ENCODE assay signal across 13 cellular contexts in the genomic region with DNA sequence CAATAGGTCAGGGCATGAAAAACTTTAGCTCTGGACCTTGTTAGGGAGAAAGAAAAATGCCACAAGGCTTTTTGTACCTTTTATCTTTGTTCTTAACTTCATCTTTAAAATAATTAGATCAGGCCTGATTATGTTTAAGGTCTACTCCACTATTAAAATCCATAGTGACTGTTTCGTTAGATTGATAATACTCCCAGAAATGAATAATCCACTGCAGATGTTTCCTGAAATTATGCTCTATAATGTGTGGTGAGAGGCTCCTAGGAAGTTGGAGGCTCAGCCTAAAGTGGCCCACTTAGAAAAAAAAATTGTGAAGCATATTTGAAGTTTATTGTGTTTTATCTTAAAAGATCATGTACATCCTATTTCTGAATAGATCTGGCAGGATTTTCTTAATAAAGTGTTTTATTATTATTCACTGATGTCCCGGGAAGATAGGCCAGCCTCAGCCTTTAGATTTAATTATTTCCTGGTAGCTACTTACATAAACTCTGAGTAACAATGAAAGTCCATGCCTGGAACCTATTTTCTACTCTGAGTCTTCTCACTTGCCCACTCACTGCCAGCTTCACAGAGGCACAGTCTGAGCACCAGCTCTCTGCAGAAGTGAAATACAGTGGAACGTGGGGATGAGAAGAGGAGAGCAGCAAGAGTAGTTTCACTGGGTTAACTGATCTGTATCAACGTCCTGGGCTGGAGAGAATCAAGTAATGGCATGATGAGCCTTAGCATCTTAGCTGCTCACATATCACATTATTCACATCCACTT.
A peak's percentile ranks its signal among the peaks of the same experiment; 100 is the strongest.
DNase-seq lines count a peak whose midpoint lies in the region; ATAC-seq and TF ChIP-seq lines count a peak whose summit lies in the region.
"Had no signal": no experiment of that assay in that cellular context is flagged by ENCODE, and none has a peak within 500 bp of the region (broad histone marks: within the 10 kb centered on the region; RNA-seq: fewer than 3 reads in every experiment).

No MANE protein-coding gene starts in this region.

- H3K9me2 ChIP-seq in MM.1S (replicated peaks; ENCODE audit: insufficient read depth, low read length): no peaks in the 10 kb centered on the region

- H3K79me2 ChIP-seq in MM.1S (ENCODE audit: low read length): no peaks in the 10 kb centered on the region

- 0 out of 2 replicates have a peak, but pooled peaks cover 5% of the 10 kb centered on the region for H3K4me1 ChIP-seq in MM.1S (ENCODE audit: low read length)

- no peak overlapping the region for H2AFZ ChIP-seq in MM.1S (ENCODE audit: low read length)

- H3K27me3 ChIP-seq in MM.1S (replicated peaks; ENCODE audit: insufficient read depth, low read length): no peaks in the 10 kb centered on the region
- H3K27me3 ChIP-seq: heart right ventricle had no signal

- no peak overlapping the region for H3K4me3 Mint-ChIP-seq in activated CD8-positive, alpha-beta T cell treated with anti-CD3 and anti-CD28 coated beads for 36 hours
- H3K4me3 Mint-ChIP-seq: endodermal cell, memory B cell had no signal

- POLR2A ChIA-PET in activated CD8-positive, alpha-beta T cell treated with anti-CD3 and anti-CD28 coated beads for 36 hours (lab: Charles Lee): no interaction called here

- H3K9ac ChIP-seq in MM.1S (ENCODE audit: low read length): no peak overlapping the region

- DNase-seq in activated T-cell treated with anti-CD3 and anti-CD28 coated beads for 24 hours (ENCODE audit: low read depth): peak; percentile 12
- no peak for DNase-seq in activated T-cell treated with anti-CD3 and anti-CD28 coated beads, Interleukin-2, amount 50 U/mL, for 1 hour
- DNase-seq in activated CD8-positive, alpha-beta T cell treated with anti-CD3 and anti-CD28 coated beads for 36 hours: peak; percentile 60
- DNase-seq in stimulated activated naive CD8-positive, alpha-beta T cell treated with anti-CD3 and anti-CD28 coated beads, Interleukin-15, Interleukin-2, amounts not matched to agents 100 U/mL and 50 U/mL, for 24 hours: peak; percentile 32
- DNase-seq in DMS153 (lab: John Stamatoyannopoulos, UW): no peak
- DNase-seq in MM.1S: no peak
- DNase-seq in cardiac septum (ENCODE audit: low spot score): no peak
- DNase-seq: endodermal cell, heart right ventricle, NCI-H2081 had no signal

- peaks cover 3% of the 10 kb centered on the region for H3K9me3 Mint-ChIP-seq in activated CD8-positive, alpha-beta T cell treated with anti-CD3 and anti-CD28 coated beads for 36 hours
- H3K9me3 Mint-ChIP-seq: endodermal cell had no signal

- no peak overlapping the region for H3K4me3 ChIP-seq in MM.1S (ENCODE audit: low read length)
- H3K4me3 ChIP-seq: heart right ventricle had no signal

- H3K9me3 ChIP-seq in MM.1S (replicated peaks; ENCODE audit: insufficient read depth, low read length): no peaks in the 10 kb centered on the region
- H3K9me3 ChIP-seq: heart right ventricle had no signal

- CTCF ChIA-PET in activated CD8-positive, alpha-beta T cell treated with anti-CD3 and anti-CD28 coated beads for 36 hours (lab: Charles Lee): interaction anchor here (1.4 kb wide), 1 partner anchor 86 kb away, joined by 8 read pairs; no protein-coding TSS in a partner anchor

- no peaks in the 10 kb centered on the region for H3K36me3 ChIP-seq in MM.1S (replicated peaks; ENCODE audit: insufficient read depth, low read length)
- H3K36me3 ChIP-seq: heart right ventricle had no signal

- no peaks in the 10 kb centered on the region for H4K20me1 ChIP-seq in MM.1S (ENCODE audit: insufficient read depth, low read length)

- H3K27ac Mint-ChIP-seq in activated CD8-positive, alpha-beta T cell treated with anti-CD3 and anti-CD28 coated beads for 36 hours: peak overlapping the region; percentile 22
- H3K27ac Mint-ChIP-seq: endodermal cell, memory B cell had no signal

- peaks cover 40% of the 10 kb centered on the region for H3K4me1 Mint-ChIP-seq in activated CD8-positive, alpha-beta T cell treated with anti-CD3 and anti-CD28 coated beads for 36 hours (ENCODE audit: low read depth)

- intact Hi-C loops in activated CD8-positive, alpha-beta T cell treated with anti-CD3 and anti-CD28 coated beads for 36 hours (cut with micrococcal nuclease): loop anchor here (5.0 to 10.0 kb wide), 3 partner anchors 43 to 236 kb away; no protein-coding TSS in a partner anchor
- intact Hi-C loops in cardiac septum (cut with DNase I): no loop called here

- H3K27ac ChIP-seq in MM.1S (ENCODE audit: low read length): no peak overlapping the region

- H3K27me3 Mint-ChIP-seq in activated CD8-positive, alpha-beta T cell treated with anti-CD3 and anti-CD28 coated beads for 36 hours: peaks cover 2% of the 10 kb centered on the region
- H3K27me3 Mint-ChIP-seq: memory B cell had no signal

- H3K4me2 ChIP-seq in MM.1S (ENCODE audit: low read depth, low read length): no peak overlapping the region

- TF ChIP-seq CTCF in activated CD8-positive, alpha-beta T cell treated with anti-CD3 and anti-CD28 coated beads for 36 hours (IDR thresholded peaks at IDR 0.05): no peak
- no peak for TF ChIP-seq CTCF in MM.1S (IDR thresholded peaks at IDR 0.05; ENCODE audit: low read length)

- ATAC-seq in HG02678 (IDR thresholded peaks at IDR 0.05; ENCODE audit: unreplicated experiment): peak; percentile 36
- peak; percentile 75 for ATAC-seq in activated CD8-positive, alpha-beta T cell treated with anti-CD3 and anti-CD28 coated beads for 36 hours
- ATAC-seq in stimulated activated naive CD8-positive, alpha-beta T cell treated with anti-CD3 and anti-CD28 coated beads, Interleukin-15, Interleukin-2, amounts not matched to agents 100 U/mL and 50 U/mL, for 24 hours: peak; percentile 82
- ATAC-seq: Panc1 had no signal

- H3F3A ChIP-seq in MM.1S (ENCODE audit: insufficient read depth, low read length): no peaks in the 10 kb centered on the region

- no peaks in the 10 kb centered on the region for H3K36me3 Mint-ChIP-seq in activated CD8-positive, alpha-beta T cell treated with anti-CD3 and anti-CD28 coated beads for 36 hours (ENCODE audit: low read depth)
- H3K36me3 Mint-ChIP-seq: memory B cell had no signal

Comparison
In these comparisons a context has a peak if more than half of its experiments do, and no peak if none do; other contexts are left out.
1. DNase-seq: peak in activated T-cell treated with anti-CD3 and anti-CD28 coated beads for 24 hours (single experiment), activated CD8-positive, alpha-beta T cell treated with anti-CD3 and anti-CD28 coated beads for 36 hours (single experiment) and stimulated activated naive CD8-positive, alpha-beta T cell treated with anti-CD3 and anti-CD28 coated beads, Interleukin-15, Interleukin-2, amounts not matched to agents 100 U/mL and 50 U/mL, for 24 hours (single experiment); none in activated T-cell treated with anti-CD3 and anti-CD28 coated beads, Interleukin-2, amount 50 U/mL, for 1 hour (single experiment), DMS153 (single experiment), MM.1S (single experiment) and cardiac septum (single experiment).
2. Peak in every context shown above with its lines, with median percentiles within 50 percentile points of each other: ATAC-seq.